1 cellular context compared by ENCODE assay signal in the genomic region with DNA sequence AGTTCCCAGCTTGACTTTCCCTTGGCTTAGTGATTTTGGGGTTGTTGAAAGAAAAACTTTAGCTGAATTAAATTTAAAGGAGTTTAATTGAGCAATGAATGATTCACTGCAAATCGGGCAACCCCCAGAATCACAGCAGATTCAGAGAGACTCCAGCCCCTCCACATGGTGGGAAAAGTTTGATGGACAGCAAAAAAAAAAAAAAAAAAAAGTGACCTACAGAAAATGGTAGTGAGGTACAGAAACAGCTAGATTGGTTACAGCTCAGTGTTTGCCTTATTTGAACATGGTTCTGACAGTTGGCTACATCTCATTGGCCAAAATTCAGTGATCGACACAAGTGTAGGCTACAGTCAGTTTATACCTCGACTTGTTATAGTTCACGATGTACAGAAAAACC.
A peak's percentile ranks its signal among the peaks of the same experiment; 100 is the strongest.
TF ChIP-seq lines count a peak whose summit lies in the region.

No MANE protein-coding gene starts in this region.

TF ChIP-seq in GM12878, 131 proteins besides CTCF, POLR2A, EP300 and RAD21:
- TF ChIP-seq RB1 (IDR thresholded peaks at IDR 0.05; ENCODE audit: borderline replicate concordance) (no peak), ZBED1 (IDR thresholded peaks at IDR 0.05; ENCODE audit: borderline replicate concordance) (no peak), ATF7 (IDR thresholded peaks at IDR 0.05; ENCODE audit: low read depth) (no peak), MLLT1 (IDR thresholded peaks at IDR 0.05) (0 out of 2 replicates have a peak, but pooled peaks have one; percentile 30), BCL11A (IDR thresholded peaks at IDR 0.05; ENCODE audit: low read depth, low read length) (no peak), ZNF217 (IDR thresholded peaks at IDR 0.05) (no peak), HDAC2 (IDR thresholded peaks at IDR 0.05) (no peak)
- TF ChIP-seq, protein P1, sequence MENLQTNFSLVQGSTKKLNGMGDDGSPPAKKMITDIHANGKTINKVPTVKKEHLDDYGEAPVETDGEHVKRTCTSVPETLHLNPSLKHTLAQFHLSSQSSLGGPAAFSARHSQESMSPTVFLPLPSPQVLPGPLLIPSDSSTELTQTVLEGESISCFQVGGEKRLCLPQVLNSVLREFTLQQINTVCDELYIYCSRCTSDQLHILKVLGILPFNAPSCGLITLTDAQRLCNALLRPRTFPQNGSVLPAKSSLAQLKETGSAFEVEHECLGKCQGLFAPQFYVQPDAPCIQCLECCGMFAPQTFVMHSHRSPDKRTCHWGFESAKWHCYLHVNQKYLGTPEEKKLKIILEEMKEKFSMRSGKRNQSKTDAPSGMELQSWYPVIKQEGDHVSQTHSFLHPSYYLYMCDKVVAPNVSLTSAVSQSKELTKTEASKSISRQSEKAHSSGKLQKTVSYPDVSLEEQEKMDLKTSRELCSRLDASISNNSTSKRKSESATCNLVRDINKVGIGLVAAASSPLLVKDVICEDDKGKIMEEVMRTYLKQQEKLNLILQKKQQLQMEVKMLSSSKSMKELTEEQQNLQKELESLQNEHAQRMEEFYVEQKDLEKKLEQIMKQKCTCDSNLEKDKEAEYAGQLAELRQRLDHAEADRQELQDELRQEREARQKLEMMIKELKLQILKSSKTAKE (IDR thresholded peaks at IDR 0.05; ENCODE audit: low read depth, poor library complexity, severe bottlenecking), result no peak
- TF ChIP-seq, protein P2, sequence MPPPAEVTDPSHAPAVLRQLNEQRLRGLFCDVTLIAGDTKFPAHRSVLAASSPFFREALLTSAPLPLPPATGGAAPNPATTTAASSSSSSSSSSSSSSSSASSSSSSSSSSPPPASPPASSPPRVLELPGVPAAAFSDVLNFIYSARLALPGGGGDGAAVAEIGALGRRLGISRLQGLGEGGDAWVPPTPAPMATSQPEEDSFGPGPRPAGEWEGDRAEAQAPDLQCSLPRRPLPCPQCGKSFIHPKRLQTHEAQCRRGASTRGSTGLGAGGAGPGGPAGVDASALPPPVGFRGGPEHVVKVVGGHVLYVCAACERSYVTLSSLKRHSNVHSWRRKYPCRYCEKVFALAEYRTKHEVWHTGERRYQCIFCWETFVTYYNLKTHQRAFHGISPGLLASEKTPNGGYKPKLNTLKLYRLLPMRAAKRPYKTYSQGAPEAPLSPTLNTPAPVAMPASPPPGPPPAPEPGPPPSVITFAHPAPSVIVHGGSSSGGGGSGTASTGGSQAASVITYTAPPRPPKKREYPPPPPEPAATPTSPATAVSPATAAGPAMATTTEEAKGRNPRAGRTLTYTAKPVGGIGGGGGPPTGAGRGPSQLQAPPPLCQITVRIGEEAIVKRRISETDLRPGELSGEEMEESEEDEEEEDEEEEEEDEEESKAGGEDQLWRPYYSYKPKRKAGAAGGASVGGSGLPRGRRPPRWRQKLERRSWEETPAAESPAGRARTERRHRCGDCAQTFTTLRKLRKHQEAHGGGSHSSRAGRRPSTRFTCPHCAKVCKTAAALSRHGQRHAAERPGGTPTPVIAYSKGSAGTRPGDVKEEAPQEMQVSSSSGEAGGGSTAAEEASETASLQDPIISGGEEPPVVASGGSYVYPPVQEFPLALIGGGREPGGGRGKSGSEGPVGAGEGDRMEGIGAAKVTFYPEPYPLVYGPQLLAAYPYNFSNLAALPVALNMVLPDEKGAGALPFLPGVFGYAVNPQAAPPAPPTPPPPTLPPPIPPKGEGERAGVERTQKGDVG (CRISPR knock-in tag; IDR thresholded peaks at IDR 0.05), result no peak
- TF ChIP-seq, protein P3, sequence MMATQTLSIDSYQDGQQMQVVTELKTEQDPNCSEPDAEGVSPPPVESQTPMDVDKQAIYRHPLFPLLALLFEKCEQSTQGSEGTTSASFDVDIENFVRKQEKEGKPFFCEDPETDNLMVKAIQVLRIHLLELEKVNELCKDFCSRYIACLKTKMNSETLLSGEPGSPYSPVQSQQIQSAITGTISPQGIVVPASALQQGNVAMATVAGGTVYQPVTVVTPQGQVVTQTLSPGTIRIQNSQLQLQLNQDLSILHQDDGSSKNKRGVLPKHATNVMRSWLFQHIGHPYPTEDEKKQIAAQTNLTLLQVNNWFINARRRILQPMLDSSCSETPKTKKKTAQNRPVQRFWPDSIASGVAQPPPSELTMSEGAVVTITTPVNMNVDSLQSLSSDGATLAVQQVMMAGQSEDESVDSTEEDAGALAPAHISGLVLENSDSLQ (IDR thresholded peaks at IDR 0.05), result peak; percentile 62; the same call in 1 of the 2 replicates
